ENCODE assay signal across 39 cellular contexts in the genomic region with DNA sequence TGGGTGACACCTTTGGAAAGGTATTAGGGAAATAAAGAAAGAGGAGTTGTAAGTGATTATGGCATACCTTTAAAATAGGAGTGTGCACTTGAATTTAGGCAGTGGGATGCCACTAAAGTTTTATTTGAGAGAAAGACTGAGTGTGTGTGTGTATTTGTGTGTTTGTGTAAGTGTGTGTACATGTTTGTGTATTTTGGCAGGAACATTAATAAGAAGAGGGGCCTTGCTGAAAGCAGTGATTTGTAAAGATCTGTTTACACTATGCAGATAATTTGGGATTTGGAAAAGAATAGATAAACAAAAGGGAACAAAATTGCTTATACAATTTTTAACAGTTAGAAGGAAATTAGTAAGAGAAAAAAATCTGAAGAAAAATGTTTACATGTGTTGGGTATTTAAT.
"Had no signal": no experiment of that assay in that cellular context is flagged by ENCODE, and none has a peak within 500 bp of the region (broad histone marks: within the 10 kb centered on the region; RNA-seq: fewer than 3 reads in every experiment).

No MANE protein-coding gene starts in this region.

- H3K27me3 ChIP-seq: ascending aorta, cardiac muscle cell had no signal

- H3K4me1 ChIP-seq: ascending aorta had no signal

- H3K4me3 Mint-ChIP-seq: activated CD4-positive, alpha-beta memory T cell treated with anti-CD3 and anti-CD28 coated beads, Interleukin-2, amount 10 ng/mL, durations not matched to agents 7 days and 5 days; activated CD4-positive, alpha-beta T cell treated with anti-CD3 and anti-CD28 coated beads for 36 hours; activated CD4-positive, alpha-beta T cell treated with anti-CD3 and anti-CD28 coated beads, Interleukin-2, amount 10 ng/mL, durations not matched to agents 7 days and 5 days; activated CD8-positive, alpha-beta memory T cell treated with anti-CD3 and anti-CD28 coated beads, Interleukin-2, amount 10 ng/mL, durations not matched to agents 7 days and 5 days; activated CD8-positive, alpha-beta T cell treated with anti-CD3 and anti-CD28 coated beads, Interleukin-2, amount 10 ng/mL, durations not matched to agents 7 days and 5 days; activated naive CD4-positive, alpha-beta T cell treated with anti-CD3 and anti-CD28 coated beads, Interleukin-2, amount 10 ng/mL, durations not matched to agents 7 days and 5 days; activated naive CD4-positive, alpha-beta T cell treated with anti-CD3 and anti-CD28 coated beads, Interleukin-2, amount 50 U/mL, for 24 hours; activated naive CD8-positive, alpha-beta T cell; activated naive CD8-positive, alpha-beta T cell treated with anti-CD3 and anti-CD28 coated beads, Interleukin-2, amount 10 ng/mL, durations not matched to agents 7 days and 5 days; activated naive CD8-positive, alpha-beta T cell treated with anti-CD3 and anti-CD28 coated beads, Interleukin-2, amount 50 U/mL, for 24 hours; activated T-cell treated with anti-CD3 and anti-CD28 coated beads, Interleukin-2, amount 50 U/mL, for 24 hours; brain; central memory CD8-positive, alpha-beta T cell; T-helper 1 cell treated with Interleukin-12 subunit alpha and Interleukin-12 subunit beta and Interleukin-4 antibody, amounts not matched to agents 30 μg/mL and 1 μg/mL, for 36 hours; T-helper 2 cell treated with Interferon-gamma antibody and Interleukin-4, amounts not matched to agents 5 μg/mL and 100 μg/mL, for 36 hours; WTC11 had no signal

- H3K27me3 Mint-ChIP-seq: activated CD4-positive, alpha-beta memory T cell treated with anti-CD3 and anti-CD28 coated beads, Interleukin-2, amount 10 ng/mL, durations not matched to agents 7 days and 5 days; activated CD4-positive, alpha-beta T cell treated with anti-CD3 and anti-CD28 coated beads for 36 hours; activated CD4-positive, alpha-beta T cell treated with anti-CD3 and anti-CD28 coated beads, Interleukin-2, amount 10 ng/mL, durations not matched to agents 7 days and 5 days; activated CD8-positive, alpha-beta memory T cell treated with anti-CD3 and anti-CD28 coated beads, Interleukin-2, amount 10 ng/mL, durations not matched to agents 7 days and 5 days; activated naive CD4-positive, alpha-beta T cell treated with anti-CD3 and anti-CD28 coated beads, Interleukin-2, amount 10 ng/mL, durations not matched to agents 7 days and 5 days; activated naive CD4-positive, alpha-beta T cell treated with anti-CD3 and anti-CD28 coated beads, Interleukin-2, amount 50 U/mL, for 24 hours; activated naive CD8-positive, alpha-beta T cell; activated naive CD8-positive, alpha-beta T cell treated with anti-CD3 and anti-CD28 coated beads, Interleukin-2, amount 10 ng/mL, durations not matched to agents 7 days and 5 days; activated naive CD8-positive, alpha-beta T cell treated with anti-CD3 and anti-CD28 coated beads, Interleukin-2, amount 50 U/mL, for 24 hours; activated T-cell treated with anti-CD3 and anti-CD28 coated beads, Interleukin-2, amount 50 U/mL, for 24 hours; brain; central memory CD8-positive, alpha-beta T cell had no signal

- H3K36me3 Mint-ChIP-seq: activated naive CD4-positive, alpha-beta T cell treated with anti-CD3 and anti-CD28 coated beads, Interleukin-2, amount 10 ng/mL, durations not matched to agents 7 days and 5 days; brain; WTC11 had no signal

- H3K4me3 ChIP-seq: ascending aorta, cardiac muscle cell had no signal

- H3K27ac ChIP-seq: ascending aorta, cardiac muscle cell, WERI-Rb-1 had no signal

- H3K4me1 Mint-ChIP-seq: activated CD4-positive, alpha-beta memory T cell treated with anti-CD3 and anti-CD28 coated beads, Interleukin-2, amount 10 ng/mL, durations not matched to agents 7 days and 5 days; activated CD4-positive, alpha-beta T cell treated with anti-CD3 and anti-CD28 coated beads for 36 hours; activated CD4-positive, alpha-beta T cell treated with anti-CD3 and anti-CD28 coated beads, Interleukin-2, amount 10 ng/mL, durations not matched to agents 7 days and 5 days; activated CD8-positive, alpha-beta memory T cell treated with anti-CD3 and anti-CD28 coated beads, Interleukin-2, amount 10 ng/mL, durations not matched to agents 7 days and 5 days; activated naive CD4-positive, alpha-beta T cell treated with anti-CD3 and anti-CD28 coated beads, Interleukin-2, amount 10 ng/mL, durations not matched to agents 7 days and 5 days; activated naive CD4-positive, alpha-beta T cell treated with anti-CD3 and anti-CD28 coated beads, Interleukin-2, amount 50 U/mL, for 24 hours; activated naive CD8-positive, alpha-beta T cell treated with anti-CD3 and anti-CD28 coated beads, Interleukin-2, amount 10 ng/mL, durations not matched to agents 7 days and 5 days; activated naive CD8-positive, alpha-beta T cell treated with anti-CD3 and anti-CD28 coated beads, Interleukin-2, amount 50 U/mL, for 24 hours; brain had no signal

- DNase-seq: activated CD4-positive, alpha-beta memory T cell treated with anti-CD3 and anti-CD28 coated beads, Interleukin-2, amount 10 ng/mL, durations not matched to agents 7 days and 5 days; activated CD4-positive, alpha-beta T cell treated with anti-CD3 and anti-CD28 coated beads for 1 hour; activated CD4-positive, alpha-beta T cell treated with anti-CD3 and anti-CD28 coated beads for 36 hours; activated CD4-positive, alpha-beta T cell treated with anti-CD3 and anti-CD28 coated beads for 48 hours; activated CD4-positive, alpha-beta T cell treated with anti-CD3 and anti-CD28 coated beads, Interleukin-2, amount 10 ng/mL, durations not matched to agents 7 days and 5 days; activated CD4-positive, alpha-beta T cell treated with anti-CD3 and anti-CD28 coated beads, Interleukin-2, amount 50 U/mL, for 48 hours; activated CD4-positive, CD25-positive, alpha-beta regulatory T cell; activated CD8-positive, alpha-beta memory T cell treated with anti-CD3 and anti-CD28 coated beads for 24 hours; activated CD8-positive, alpha-beta memory T cell treated with anti-CD3 and anti-CD28 coated beads, Interleukin-2, amount 10 ng/mL, durations not matched to agents 7 days and 5 days; activated CD8-positive, alpha-beta memory T cell treated with anti-CD3 and anti-CD28 coated beads, Interleukin-2, amount 50 U/mL, for 48 hours; activated CD8-positive, alpha-beta T cell treated with anti-CD3 and anti-CD28 coated beads, Interleukin-2, amount 10 ng/mL, durations not matched to agents 7 days and 5 days; activated effector memory CD4-positive, alpha-beta T cell treated with Interleukin-2 at 50 U/mL for 16 hours; activated gamma-delta T cell; activated naive CD4-positive, alpha-beta T cell treated with anti-CD3 and anti-CD28 coated beads, Interleukin-2, amount 10 ng/mL, durations not matched to agents 7 days and 5 days; activated naive CD4-positive, alpha-beta T cell treated with Interleukin-2 at 50 U/mL for 16 hours; activated naive CD8-positive, alpha-beta T cell treated with anti-CD3 and anti-CD28 coated beads, Interleukin-2, amount 10 ng/mL, durations not matched to agents 7 days and 5 days; activated naive CD8-positive, alpha-beta T cell treated with anti-CD3 and anti-CD28 coated beads, Interleukin-2, amount 50 U/mL, for 24 hours; activated T-cell treated with anti-CD3 and anti-CD28 coated beads, Interleukin-2, amount 50 U/mL, for 24 hours; activated T-cell treated with anti-CD3 and anti-CD28 coated beads, Interleukin-2, amount 50 U/mL, for 48 hours; amygdala; anterior cingulate cortex; caudate nucleus; cerebellar nuclear complex; T-helper 1 cell; T-helper 2 cell; T-helper 9 cell; WERI-Rb-1 had no signal

- FAIRE-seq: TTC549 had no signal

- H3K9me3 Mint-ChIP-seq: activated T-helper 2 cell treated with anti-CD3 and anti-CD28 coated beads, Interferon-gamma antibody, Interleukin-2, Interleukin-4, amounts not matched to agents 10 μg/mL and 5 μg/mL and 100 μg/mL, durations not matched to agents 14 hours and 24 hours and 36 hours; central memory CD8-positive, alpha-beta T cell had no signal

- H3K36me3 ChIP-seq: ascending aorta, cardiac muscle cell, WERI-Rb-1 had no signal

- H3K9me3 ChIP-seq: ascending aorta had no signal

- ATAC-seq: activated CD4-positive, alpha-beta T cell treated with anti-CD3 and anti-CD28 coated beads for 36 hours; activated CD4-positive, CD25-positive, alpha-beta regulatory T cell treated with anti-CD3 and anti-CD28 coated beads, Interleukin-2, amount 50 U/mL, for 24 hours; activated CD8-positive, alpha-beta memory T cell treated with anti-CD3 and anti-CD28 coated beads, Interleukin-2, amount 10 ng/mL, durations not matched to agents 7 days and 5 days; activated CD8-positive, alpha-beta T cell treated with anti-CD3 and anti-CD28 coated beads, Interleukin-2, amount 10 ng/mL, durations not matched to agents 7 days and 5 days; activated naive CD8-positive, alpha-beta T cell treated with anti-CD3 and anti-CD28 coated beads, Interleukin-2, amount 50 U/mL, for 24 hours had no signal

- H3K27ac Mint-ChIP-seq: activated CD4-positive, alpha-beta memory T cell treated with anti-CD3 and anti-CD28 coated beads, Interleukin-2, amount 10 ng/mL, durations not matched to agents 7 days and 5 days; activated CD4-positive, alpha-beta T cell treated with anti-CD3 and anti-CD28 coated beads for 36 hours; activated CD4-positive, alpha-beta T cell treated with anti-CD3 and anti-CD28 coated beads, Interleukin-2, amount 10 ng/mL, durations not matched to agents 7 days and 5 days; activated CD8-positive, alpha-beta memory T cell treated with anti-CD3 and anti-CD28 coated beads, Interleukin-2, amount 10 ng/mL, durations not matched to agents 7 days and 5 days; activated CD8-positive, alpha-beta T cell treated with anti-CD3 and anti-CD28 coated beads, Interleukin-2, amount 10 ng/mL, durations not matched to agents 7 days and 5 days; activated naive CD4-positive, alpha-beta T cell treated with anti-CD3 and anti-CD28 coated beads, Interleukin-2, amount 10 ng/mL, durations not matched to agents 7 days and 5 days; activated naive CD4-positive, alpha-beta T cell treated with anti-CD3 and anti-CD28 coated beads, Interleukin-2, amount 50 U/mL, for 24 hours; activated naive CD8-positive, alpha-beta T cell; activated naive CD8-positive, alpha-beta T cell treated with anti-CD3 and anti-CD28 coated beads, Interleukin-2, amount 10 ng/mL, durations not matched to agents 7 days and 5 days; activated naive CD8-positive, alpha-beta T cell treated with anti-CD3 and anti-CD28 coated beads, Interleukin-2, amount 50 U/mL, for 24 hours; activated T-cell treated with anti-CD3 and anti-CD28 coated beads, Interleukin-2, amount 50 U/mL, for 24 hours; activated T-helper 2 cell treated with anti-CD3 and anti-CD28 coated beads, Interferon-gamma antibody, Interleukin-2, Interleukin-4, amounts not matched to agents 10 μg/mL and 5 μg/mL and 100 μg/mL, durations not matched to agents 14 hours and 24 hours and 36 hours; brain; T-helper 1 cell treated with Interleukin-12 subunit alpha and Interleukin-12 subunit beta and Interleukin-4 antibody, amounts not matched to agents 30 μg/mL and 1 μg/mL, for 36 hours; T-helper 2 cell treated with Interferon-gamma antibody and Interleukin-4, amounts not matched to agents 5 μg/mL and 100 μg/mL, for 36 hours; WTC11 had no signal
